ENCODE assay signal across 16 cellular contexts in the genomic region with DNA sequence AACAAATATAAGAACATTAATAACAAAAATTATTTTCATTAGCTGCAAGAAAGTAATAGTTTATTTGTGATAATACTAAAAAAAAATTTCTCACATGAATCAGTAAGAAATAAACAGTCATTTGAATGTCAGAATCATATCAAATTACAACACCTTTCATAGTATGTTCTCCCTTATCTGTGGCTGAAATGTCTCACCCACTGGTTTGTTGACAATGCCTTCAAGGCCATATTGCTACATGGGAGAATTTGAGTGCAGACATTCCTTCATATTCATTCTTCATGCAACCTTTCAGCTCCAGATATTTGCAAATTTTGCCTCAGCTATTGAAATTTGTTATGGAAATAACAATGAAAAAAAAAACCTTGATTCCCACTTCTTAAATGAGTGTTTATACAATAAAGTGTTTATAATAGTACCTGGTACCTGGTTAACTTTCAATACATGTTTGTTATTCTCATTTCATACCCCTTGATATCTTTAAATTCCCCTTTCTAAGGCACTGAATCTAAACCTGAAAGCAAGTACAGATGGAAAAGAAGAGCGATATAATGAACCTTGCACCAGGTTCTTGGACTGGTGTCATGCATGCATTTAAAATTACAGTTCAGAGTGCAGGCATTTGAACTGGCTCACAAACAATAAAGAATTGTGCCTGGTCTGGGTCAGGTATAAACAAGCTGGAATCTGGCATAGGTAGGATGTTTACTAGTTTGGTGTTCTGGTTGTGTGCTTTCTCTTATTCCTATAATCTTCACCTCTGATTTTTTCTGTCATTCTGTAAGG.
A peak's percentile ranks its signal among the peaks of the same experiment; 100 is the strongest.
DNase-seq lines count a peak whose midpoint lies in the region; ATAC-seq, FAIRE-seq and TF ChIP-seq lines count a peak whose summit lies in the region.
"Had no signal": no experiment of that assay in that cellular context is flagged by ENCODE, and none has a peak within 500 bp of the region (broad histone marks: within the 10 kb centered on the region; RNA-seq: fewer than 3 reads in every experiment).

No MANE protein-coding gene starts in this region.

- H3K4me3 ChIP-seq in bronchial epithelial cell (ENCODE audit: low read depth, low read length) (no peak overlapping the region), osteoblast (ENCODE audit: insufficient read depth, low read length) (no peak overlapping the region)
- H3K4me3 ChIP-seq: BLaER1, GM12878, GM23338 had no signal

- no peaks in the 10 kb centered on the region for H3K9me3 ChIP-seq in osteoblast (ENCODE audit: low read depth, low read length)
- H3K9me3 ChIP-seq: BLaER1 had no signal

- no peaks in the 10 kb centered on the region for H3K4me1 ChIP-seq in osteoblast (ENCODE audit: insufficient read depth, low read length)
- H3K4me1 ChIP-seq: BLaER1 had no signal

- H3K4me1 Mint-ChIP-seq in HFFc6 (ENCODE audit: low read depth): no peaks in the 10 kb centered on the region
- no peaks in the 10 kb centered on the region for H3K4me1 Mint-ChIP-seq in activated T-cell treated with anti-CD3 and anti-CD28 coated beads, Interleukin-2, amount 50 U/mL, for 24 hours (ENCODE audit: low read depth)
- H3K4me1 Mint-ChIP-seq: CD4-positive, CD25-positive, alpha-beta regulatory T cell had no signal

- H3K36me3 Mint-ChIP-seq in HFFc6 (ENCODE audit: low read depth): no peaks in the 10 kb centered on the region
- H3K36me3 Mint-ChIP-seq in activated T-cell treated with anti-CD3 and anti-CD28 coated beads, Interleukin-2, amount 50 U/mL, for 24 hours (ENCODE audit: low read depth): no peaks in the 10 kb centered on the region
- H3K36me3 Mint-ChIP-seq: CD4-positive, CD25-positive, alpha-beta regulatory T cell had no signal

- intact Hi-C loops in left colon (cut with DNase I, micrococcal nuclease): no loop called here

- no peak overlapping the region for H3K27ac ChIP-seq in osteoblast (ENCODE audit: low read depth, low read length)
- H3K27ac ChIP-seq: 22Rv1, BLaER1 had no signal

- H3K4me3 Mint-ChIP-seq in HFFc6: no peak overlapping the region
- H3K4me3 Mint-ChIP-seq in activated T-cell treated with anti-CD3 and anti-CD28 coated beads, Interleukin-2, amount 50 U/mL, for 24 hours: no peak overlapping the region
- H3K4me3 Mint-ChIP-seq: CD4-positive, CD25-positive, alpha-beta regulatory T cell; GM23338 had no signal

- FAIRE-seq in bronchial epithelial cell (lab: Jason Lieb, UNC): no peak
- FAIRE-seq: GM12878, HTR-8/SVneo had no signal

- H4K20me1 ChIP-seq in osteoblast (ENCODE audit: insufficient read depth, low read length): no peaks in the 10 kb centered on the region
- H4K20me1 ChIP-seq: BLaER1 had no signal

- H3K27me3 Mint-ChIP-seq in HFFc6 (ENCODE audit: insufficient read depth): no peaks in the 10 kb centered on the region
- no peaks in the 10 kb centered on the region for H3K27me3 Mint-ChIP-seq in activated T-cell treated with anti-CD3 and anti-CD28 coated beads, Interleukin-2, amount 50 U/mL, for 24 hours
- H3K27me3 Mint-ChIP-seq: CD4-positive, CD25-positive, alpha-beta regulatory T cell had no signal

- H3K36me3 ChIP-seq in bronchial epithelial cell (ENCODE audit: control insufficient read depth, insufficient read depth, low read length) (no peaks in the 10 kb centered on the region), osteoblast (ENCODE audit: insufficient read depth, low read length) (no peaks in the 10 kb centered on the region)
- H3K36me3 ChIP-seq: BLaER1 had no signal

- no peak overlapping the region for H2AFZ ChIP-seq in osteoblast (ENCODE audit: low read length)
- H2AFZ ChIP-seq: GM23338 had no signal

- no peak overlapping the region for H3K27ac Mint-ChIP-seq in HFFc6
- H3K27ac Mint-ChIP-seq in activated T-cell treated with anti-CD3 and anti-CD28 coated beads, Interleukin-2, amount 50 U/mL, for 24 hours: no peak overlapping the region
- H3K27ac Mint-ChIP-seq: CD4-positive, CD25-positive, alpha-beta regulatory T cell; GM23338 had no signal

- in situ Hi-C loops in GM13976 (cut with MboI; ENCODE audit: low sequenced_read_pairs, unreplicated experiment): no loop called here

- H3K27me3 ChIP-seq in bronchial epithelial cell (ENCODE audit: control insufficient read depth, insufficient read depth, low read length) (no peaks in the 10 kb centered on the region), osteoblast (ENCODE audit: insufficient read depth, low read length) (no peaks in the 10 kb centered on the region)
- H3K27me3 ChIP-seq: BLaER1 had no signal

- peak; percentile 44 for ATAC-seq in left colon
- ATAC-seq: GM12878 had no signal

- H3K9me3 Mint-ChIP-seq in HFFc6: no peaks in the 10 kb centered on the region
- no peaks in the 10 kb centered on the region for H3K9me3 Mint-ChIP-seq in activated T-cell treated with anti-CD3 and anti-CD28 coated beads, Interleukin-2, amount 50 U/mL, for 24 hours
- H3K9me3 Mint-ChIP-seq: GM23338 had no signal

- H3K79me2 ChIP-seq in osteoblast (ENCODE audit: insufficient read depth, low read length): no peaks in the 10 kb centered on the region

- DNase-seq in DMS53 (lab: John Stamatoyannopoulos, UW): peak; percentile 15
- DNase-seq in DMS53 treated with DMSO at 0.1 percent for 48 hours (lab: John Stamatoyannopoulos, UW; ENCODE audit: unreplicated experiment): no peak
- DNase-seq in bronchial epithelial cell (ENCODE audit: low read depth): peak; percentile 88
- no peak for DNase-seq in left colon
- DNase-seq in osteoblast (ENCODE audit: insufficient read length, low spot score, missing footprints): peak; percentile 8
- no peak for DNase-seq in GM13976 (ENCODE audit: low spot score)
- no peak for DNase-seq in HFFc6
- DNase-seq in activated T-cell treated with anti-CD3 and anti-CD28 coated beads, Interleukin-2, amount 50 U/mL, for 24 hours: no peak
- DNase-seq: CD4-positive, CD25-positive, alpha-beta regulatory T cell; DMS79; H7 had no signal

- no peak overlapping the region for H3K4me2 ChIP-seq in osteoblast (ENCODE audit: insufficient read depth, low read length)
- H3K4me2 ChIP-seq: BLaER1, GM23338 had no signal

- TF ChIP-seq CTCF in bronchial epithelial cell (IDR thresholded peaks at IDR 0.05; ENCODE audit: insufficient read depth, low read length, severe bottlenecking) (no peak), osteoblast (IDR thresholded peaks at IDR 0.05; ENCODE audit: extremely low read depth, low read depth, low read length) (no peak), GM13976 (IDR thresholded peaks at IDR 0.05; ENCODE audit: borderline replicate concordance, control extremely low read depth, extremely low read depth, insufficient read depth, missing control alignments) (no peak), HFFc6 (IDR thresholded peaks at IDR 0.05) (no peak)

Comparison
In these comparisons a context has a peak if more than half of its experiments do, and no peak if none do; other contexts are left out.
1. DNase-seq: peak in DMS53 (single experiment), bronchial epithelial cell (single experiment) and osteoblast (single experiment); none in DMS53 treated with DMSO at 0.1 percent for 48 hours (single experiment), left colon (0 of 2), GM13976 (single experiment), HFFc6 (single experiment) and activated T-cell treated with anti-CD3 and anti-CD28 coated beads, Interleukin-2, amount 50 U/mL, for 24 hours (single experiment).